ENCODE assay signal across 11 cellular contexts in genomic region chr20:20465259-20465658, GRCh38.
DNase-seq lines count a peak whose midpoint lies in the region; ATAC-seq and TF ChIP-seq lines count a peak whose summit lies in the region.
"Had no signal": no experiment of that assay in that cellular context is flagged by ENCODE, and none has a peak within 500 bp of the region (broad histone marks: within the 10 kb centered on the region; RNA-seq: fewer than 3 reads in every experiment).

No MANE protein-coding gene starts in this region.

- H3K4me1 Mint-ChIP-seq in HFFc6 (ENCODE audit: low read depth): peaks cover 24% of the 10 kb centered on the region

- peak overlapping the region; percentile 71 for H3K27ac ChIP-seq in DOHH2 (ENCODE audit: low read depth, low read length)

- peaks cover 42% of the 10 kb centered on the region for H3K4me1 ChIP-seq in DOHH2 (ENCODE audit: control insufficient read depth, low read length)

- in situ Hi-C loops in astrocyte of the cerebellum (cut with HindIII; ENCODE audit: low sequenced_read_pairs): loop anchor here (10.0 kb wide), 1 partner anchor 90 kb away; no protein-coding TSS in a partner anchor

- DNase-seq in HFFc6 (no peak), astrocyte of the cerebellum (ENCODE audit: low read depth) (no peak), midbrain (lab: John Stamatoyannopoulos, UW) (peak; percentile 55), NCI-H226 (no peak), inferior parietal cortex (ENCODE audit: extremely low spot score) (no peak), HT-29 (ENCODE audit: low spot score) (no peak)
- DNase-seq: activated CD4-positive, CD25-positive, alpha-beta regulatory T cell; aorta had no signal

- H3K9me3 ChIP-seq in DOHH2 (ENCODE audit: control insufficient read depth, insufficient read depth, low read length): no peaks in the 10 kb centered on the region

- no peaks in the 10 kb centered on the region for H3K27me3 ChIP-seq in DOHH2 (ENCODE audit: control insufficient read depth, low read length)

- H3K27me3 Mint-ChIP-seq in HFFc6 (ENCODE audit: insufficient read depth): peaks cover 2% of the 10 kb centered on the region

- no peaks in the 10 kb centered on the region for H3K36me3 ChIP-seq in DOHH2 (ENCODE audit: control insufficient read depth, low read length)

- H3K9me2 ChIP-seq in DOHH2 (replicated peaks; ENCODE audit: control insufficient read depth, low read length): no peaks in the 10 kb centered on the region

- TF ChIP-seq CTCF in DOHH2 (IDR thresholded peaks at IDR 0.05; ENCODE audit: low read depth, low read length, poor library complexity, severe bottlenecking) (peak; percentile 63), HFFc6 (IDR thresholded peaks at IDR 0.05) (peak; percentile 65), astrocyte of the cerebellum (IDR thresholded peaks at IDR 0.05; ENCODE audit: low read depth, low read length, missing control alignments) (peak; percentile 58)

- H3K36me3 Mint-ChIP-seq in HFFc6 (ENCODE audit: low read depth): no peaks in the 10 kb centered on the region

- ATAC-seq in GM21723 (IDR thresholded peaks at IDR 0.05; ENCODE audit: unreplicated experiment): no peak
- ATAC-seq: sciatic nerve had no signal

- no peak overlapping the region for H3K4me3 Mint-ChIP-seq in HFFc6

- peaks cover 7% of the 10 kb centered on the region; the same call in 1 of the 2 replicates for H3F3A ChIP-seq in DOHH2 (ENCODE audit: control insufficient read depth, insufficient read depth)

- H3K79me2 ChIP-seq in DOHH2 (ENCODE audit: control insufficient read depth, low read length): no peaks in the 10 kb centered on the region

- H3K4me3 ChIP-seq in DOHH2 (ENCODE audit: low read length): 0 out of 2 replicates have a peak overlapping the region, but pooled peaks have one; percentile 18
- H3K4me3 ChIP-seq in astrocyte of the cerebellum (ENCODE audit: low read depth, low read length): no peak overlapping the region

- H3K9me3 Mint-ChIP-seq in HFFc6: no peaks in the 10 kb centered on the region

- peak overlapping the region; percentile 75 for H3K4me2 ChIP-seq in DOHH2 (ENCODE audit: low read length)

- no peak overlapping the region; the same call in 1 of the 2 replicates for H3K27ac Mint-ChIP-seq in HFFc6

- H4K20me1 ChIP-seq in DOHH2 (ENCODE audit: control insufficient read depth, insufficient read depth, low read depth, low read length): no peaks in the 10 kb centered on the region
